1 cellular context compared by ENCODE assay signal in the genomic region with DNA sequence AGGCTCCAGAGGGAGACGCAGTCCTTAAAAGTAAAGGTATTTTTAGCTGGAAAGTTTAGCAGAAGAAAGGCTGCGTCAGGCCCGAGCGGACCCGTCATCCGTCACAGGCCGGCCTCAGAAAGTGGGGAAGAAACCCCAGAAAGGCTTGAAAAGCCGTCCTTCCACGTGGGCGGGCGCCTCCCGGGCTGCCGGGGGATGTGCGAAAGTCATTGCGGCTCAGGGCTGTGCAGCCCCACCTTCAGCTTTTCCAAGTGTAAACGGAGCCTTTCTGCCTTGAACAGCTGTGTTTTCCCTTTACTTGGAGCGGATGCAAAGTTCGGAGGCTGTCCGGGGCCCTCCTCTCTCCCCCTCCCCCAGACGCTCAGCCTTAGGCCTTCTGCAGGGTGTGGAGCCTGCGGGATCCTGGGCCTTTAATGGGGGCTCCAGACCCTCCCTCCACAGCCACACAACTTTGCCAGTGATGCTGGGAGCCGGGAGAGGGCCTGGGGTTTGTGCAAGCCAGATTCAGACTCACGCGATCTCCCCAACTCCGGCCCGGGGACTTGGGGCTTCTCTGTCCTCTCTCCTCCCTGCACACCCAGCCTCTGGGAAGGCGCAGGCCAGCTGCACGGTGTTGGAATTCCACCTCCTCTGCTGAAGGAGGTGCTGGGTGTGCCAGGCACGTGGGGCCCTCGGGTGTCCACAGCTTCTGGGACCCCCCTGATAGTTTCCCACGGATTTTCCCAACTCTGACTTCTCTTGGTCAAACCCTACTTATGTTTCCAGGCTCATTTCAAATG.
TF ChIP-seq lines count a peak whose summit lies in the region.

No MANE protein-coding gene starts in this region.

TF ChIP-seq in WTC11, 78 proteins besides CTCF, POLR2A, EP300 and RAD21:
- TF ChIP-seq, protein P1, sequence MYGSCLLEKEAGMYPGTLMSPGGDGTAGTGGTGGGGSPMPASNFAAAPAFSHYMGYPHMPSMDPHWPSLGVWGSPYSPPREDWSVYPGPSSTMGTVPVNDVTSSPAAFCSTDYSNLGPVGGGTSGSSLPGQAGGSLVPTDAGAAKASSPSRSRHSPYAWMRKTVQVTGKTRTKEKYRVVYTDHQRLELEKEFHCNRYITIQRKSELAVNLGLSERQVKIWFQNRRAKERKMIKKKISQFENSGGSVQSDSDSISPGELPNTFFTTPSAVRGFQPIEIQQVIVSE (CRISPR knock-in tag; IDR thresholded peaks at IDR 0.05; ENCODE audit: borderline replicate concordance): no peak
- TF ChIP-seq ZNF138 (CRISPR knock-in tag; conservative IDR thresholded peaks at IDR 0.05): no peak
- TF ChIP-seq ZNF219 (CRISPR knock-in tag; IDR thresholded peaks at IDR 0.05; ENCODE audit: borderline replicate concordance): no peak
- TF ChIP-seq, protein P2, sequence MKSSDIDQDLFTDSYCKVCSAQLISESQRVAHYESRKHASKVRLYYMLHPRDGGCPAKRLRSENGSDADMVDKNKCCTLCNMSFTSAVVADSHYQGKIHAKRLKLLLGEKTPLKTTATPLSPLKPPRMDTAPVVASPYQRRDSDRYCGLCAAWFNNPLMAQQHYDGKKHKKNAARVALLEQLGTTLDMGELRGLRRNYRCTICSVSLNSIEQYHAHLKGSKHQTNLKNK (CRISPR knock-in tag; IDR thresholded peaks at IDR 0.05): no peak
- no peak for TF ChIP-seq NR1H2 (CRISPR knock-in tag; IDR thresholded peaks at IDR 0.05)
- no peak for TF ChIP-seq TP53 (CRISPR knock-in tag; IDR thresholded peaks at IDR 0.05)
- TF ChIP-seq, protein P3, sequence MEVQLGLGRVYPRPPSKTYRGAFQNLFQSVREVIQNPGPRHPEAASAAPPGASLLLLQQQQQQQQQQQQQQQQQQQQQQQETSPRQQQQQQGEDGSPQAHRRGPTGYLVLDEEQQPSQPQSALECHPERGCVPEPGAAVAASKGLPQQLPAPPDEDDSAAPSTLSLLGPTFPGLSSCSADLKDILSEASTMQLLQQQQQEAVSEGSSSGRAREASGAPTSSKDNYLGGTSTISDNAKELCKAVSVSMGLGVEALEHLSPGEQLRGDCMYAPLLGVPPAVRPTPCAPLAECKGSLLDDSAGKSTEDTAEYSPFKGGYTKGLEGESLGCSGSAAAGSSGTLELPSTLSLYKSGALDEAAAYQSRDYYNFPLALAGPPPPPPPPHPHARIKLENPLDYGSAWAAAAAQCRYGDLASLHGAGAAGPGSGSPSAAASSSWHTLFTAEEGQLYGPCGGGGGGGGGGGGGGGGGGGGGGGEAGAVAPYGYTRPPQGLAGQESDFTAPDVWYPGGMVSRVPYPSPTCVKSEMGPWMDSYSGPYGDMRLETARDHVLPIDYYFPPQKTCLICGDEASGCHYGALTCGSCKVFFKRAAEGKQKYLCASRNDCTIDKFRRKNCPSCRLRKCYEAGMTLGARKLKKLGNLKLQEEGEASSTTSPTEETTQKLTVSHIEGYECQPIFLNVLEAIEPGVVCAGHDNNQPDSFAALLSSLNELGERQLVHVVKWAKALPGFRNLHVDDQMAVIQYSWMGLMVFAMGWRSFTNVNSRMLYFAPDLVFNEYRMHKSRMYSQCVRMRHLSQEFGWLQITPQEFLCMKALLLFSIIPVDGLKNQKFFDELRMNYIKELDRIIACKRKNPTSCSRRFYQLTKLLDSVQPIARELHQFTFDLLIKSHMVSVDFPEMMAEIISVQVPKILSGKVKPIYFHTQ (CRISPR knock-in tag; IDR thresholded peaks at IDR 0.05): no peak
- TF ChIP-seq ZNF232 (CRISPR knock-in tag; IDR thresholded peaks at IDR 0.05): no peak
- no peak for TF ChIP-seq CREB1 (CRISPR knock-in tag; IDR thresholded peaks at IDR 0.05)
- TF ChIP-seq, protein P4, sequence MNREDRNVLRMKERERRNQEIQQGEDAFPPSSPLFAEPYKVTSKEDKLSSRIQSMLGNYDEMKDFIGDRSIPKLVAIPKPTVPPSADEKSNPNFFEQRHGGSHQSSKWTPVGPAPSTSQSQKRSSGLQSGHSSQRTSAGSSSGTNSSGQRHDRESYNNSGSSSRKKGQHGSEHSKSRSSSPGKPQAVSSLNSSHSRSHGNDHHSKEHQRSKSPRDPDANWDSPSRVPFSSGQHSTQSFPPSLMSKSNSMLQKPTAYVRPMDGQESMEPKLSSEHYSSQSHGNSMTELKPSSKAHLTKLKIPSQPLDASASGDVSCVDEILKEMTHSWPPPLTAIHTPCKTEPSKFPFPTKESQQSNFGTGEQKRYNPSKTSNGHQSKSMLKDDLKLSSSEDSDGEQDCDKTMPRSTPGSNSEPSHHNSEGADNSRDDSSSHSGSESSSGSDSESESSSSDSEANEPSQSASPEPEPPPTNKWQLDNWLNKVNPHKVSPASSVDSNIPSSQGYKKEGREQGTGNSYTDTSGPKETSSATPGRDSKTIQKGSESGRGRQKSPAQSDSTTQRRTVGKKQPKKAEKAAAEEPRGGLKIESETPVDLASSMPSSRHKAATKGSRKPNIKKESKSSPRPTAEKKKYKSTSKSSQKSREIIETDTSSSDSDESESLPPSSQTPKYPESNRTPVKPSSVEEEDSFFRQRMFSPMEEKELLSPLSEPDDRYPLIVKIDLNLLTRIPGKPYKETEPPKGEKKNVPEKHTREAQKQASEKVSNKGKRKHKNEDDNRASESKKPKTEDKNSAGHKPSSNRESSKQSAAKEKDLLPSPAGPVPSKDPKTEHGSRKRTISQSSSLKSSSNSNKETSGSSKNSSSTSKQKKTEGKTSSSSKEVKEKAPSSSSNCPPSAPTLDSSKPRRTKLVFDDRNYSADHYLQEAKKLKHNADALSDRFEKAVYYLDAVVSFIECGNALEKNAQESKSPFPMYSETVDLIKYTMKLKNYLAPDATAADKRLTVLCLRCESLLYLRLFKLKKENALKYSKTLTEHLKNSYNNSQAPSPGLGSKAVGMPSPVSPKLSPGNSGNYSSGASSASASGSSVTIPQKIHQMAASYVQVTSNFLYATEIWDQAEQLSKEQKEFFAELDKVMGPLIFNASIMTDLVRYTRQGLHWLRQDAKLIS (CRISPR knock-in tag; IDR thresholded peaks at IDR 0.05; ENCODE audit: borderline replicate concordance): no peak
- TF ChIP-seq, protein P5, sequence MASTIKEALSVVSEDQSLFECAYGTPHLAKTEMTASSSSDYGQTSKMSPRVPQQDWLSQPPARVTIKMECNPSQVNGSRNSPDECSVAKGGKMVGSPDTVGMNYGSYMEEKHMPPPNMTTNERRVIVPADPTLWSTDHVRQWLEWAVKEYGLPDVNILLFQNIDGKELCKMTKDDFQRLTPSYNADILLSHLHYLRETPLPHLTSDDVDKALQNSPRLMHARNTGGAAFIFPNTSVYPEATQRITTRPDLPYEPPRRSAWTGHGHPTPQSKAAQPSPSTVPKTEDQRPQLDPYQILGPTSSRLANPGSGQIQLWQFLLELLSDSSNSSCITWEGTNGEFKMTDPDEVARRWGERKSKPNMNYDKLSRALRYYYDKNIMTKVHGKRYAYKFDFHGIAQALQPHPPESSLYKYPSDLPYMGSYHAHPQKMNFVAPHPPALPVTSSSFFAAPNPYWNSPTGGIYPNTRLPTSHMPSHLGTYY (CRISPR knock-in tag; IDR thresholded peaks at IDR 0.05): no peak
- no peak for TF ChIP-seq IRF2 (CRISPR knock-in tag; IDR thresholded peaks at IDR 0.05; ENCODE audit: borderline replicate concordance, low read depth)
- no peak for TF ChIP-seq ZNF121 (CRISPR knock-in tag; IDR thresholded peaks at IDR 0.05)
- TF ChIP-seq, protein P6, sequence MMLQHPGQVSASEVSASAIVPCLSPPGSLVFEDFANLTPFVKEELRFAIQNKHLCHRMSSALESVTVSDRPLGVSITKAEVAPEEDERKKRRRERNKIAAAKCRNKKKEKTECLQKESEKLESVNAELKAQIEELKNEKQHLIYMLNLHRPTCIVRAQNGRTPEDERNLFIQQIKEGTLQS (CRISPR knock-in tag; conservative IDR thresholded peaks at IDR 0.05): no peak
- TF ChIP-seq ZNF396 (CRISPR knock-in tag; IDR thresholded peaks at IDR 0.05; ENCODE audit: borderline replicate concordance): no peak
